In genomic region chr10:310371-310770, GRCh38 we compare ENCODE assay signal across 25 cellular contexts.
"Had no signal": no experiment of that assay in that cellular context is flagged by ENCODE, and none has a peak within 500 bp of the region (broad histone marks: within the 10 kb centered on the region; RNA-seq: fewer than 3 reads in every experiment).

No MANE protein-coding gene starts in this region.

- H3K4me3 Mint-ChIP-seq: activated CD4-positive, alpha-beta memory T cell treated with anti-CD3 and anti-CD28 coated beads, Interleukin-2, amount 10 ng/mL, durations not matched to agents 7 days and 5 days; activated CD4-positive, alpha-beta T cell treated with anti-CD3 and anti-CD28 coated beads, Interleukin-2, amount 10 ng/mL, durations not matched to agents 24 days and 14 days; activated CD8-positive, alpha-beta memory T cell treated with anti-CD3 and anti-CD28 coated beads, Interleukin-2, amount 10 ng/mL, durations not matched to agents 7 days and 5 days; natural killer cell; T-helper 1 cell treated with Interleukin-12 subunit alpha and Interleukin-12 subunit beta and Interleukin-4 antibody, amounts not matched to agents 30 μg/mL and 1 μg/mL, for 36 hours had no signal

- H3K36me3 Mint-ChIP-seq: activated CD8-positive, alpha-beta memory T cell treated with anti-CD3 and anti-CD28 coated beads, Interleukin-2, amount 10 ng/mL, durations not matched to agents 7 days and 5 days; natural killer cell had no signal

- H3K4me1 ChIP-seq: gastrocnemius medialis, upper lobe of right lung had no signal

- H3K27ac ChIP-seq: cardiac muscle cell, gastrocnemius medialis, left ventricle myocardium inferior, parathyroid adenoma, right lobe of liver, SJSA1, upper lobe of right lung had no signal

- H3K27me3 Mint-ChIP-seq: activated CD4-positive, alpha-beta memory T cell treated with anti-CD3 and anti-CD28 coated beads, Interleukin-2, amount 10 ng/mL, durations not matched to agents 7 days and 5 days; activated CD4-positive, alpha-beta T cell treated with anti-CD3 and anti-CD28 coated beads, Interleukin-2, amount 10 ng/mL, durations not matched to agents 24 days and 14 days had no signal

- FAIRE-seq: astrocyte, endothelial cell of umbilical vein had no signal

- H3K9me3 Mint-ChIP-seq: activated CD4-positive, alpha-beta memory T cell treated with anti-CD3 and anti-CD28 coated beads, Interleukin-2, amount 10 ng/mL, durations not matched to agents 7 days and 5 days; activated CD4-positive, alpha-beta T cell treated with anti-CD3 and anti-CD28 coated beads, Interleukin-2, amount 10 ng/mL, durations not matched to agents 24 days and 14 days; natural killer cell; T-helper 1 cell treated with Interleukin-12 subunit alpha and Interleukin-12 subunit beta and Interleukin-4 antibody, amounts not matched to agents 30 μg/mL and 1 μg/mL, for 36 hours had no signal

- H3K27me3 ChIP-seq: cardiac muscle cell, gastrocnemius medialis, right lobe of liver, SJSA1, upper lobe of right lung had no signal

- H3K4me3 ChIP-seq: cardiac muscle cell, gastrocnemius medialis, left ventricle myocardium inferior, right lobe of liver, SJSA1, skin epidermis, upper lobe of right lung had no signal

- DNase-seq: activated CD4-positive, alpha-beta memory T cell treated with anti-CD3 and anti-CD28 coated beads, Interleukin-2, amount 10 ng/mL, durations not matched to agents 7 days and 5 days; activated CD4-positive, alpha-beta T cell treated with anti-CD3 and anti-CD28 coated beads, Interleukin-2, amount 10 ng/mL, durations not matched to agents 24 days and 14 days; activated CD8-positive, alpha-beta memory T cell treated with anti-CD3 and anti-CD28 coated beads, Interleukin-2, amount 10 ng/mL, durations not matched to agents 7 days and 5 days; activated gamma-delta T cell; activated naive CD4-positive, alpha-beta T cell treated with anti-CD3 and anti-CD28 coated beads, Interleukin-2, amount 50 U/mL, for 16 hours; activated T-cell treated with anti-CD3 and anti-CD28 coated beads for 4 hours; effector memory CD4-positive, alpha-beta T cell; gastrocnemius medialis; hippocampal formation; left ventricle myocardium inferior; natural killer cell; right lobe of liver; stimulated activated CD4-positive, alpha-beta T cell treated with anti-CD3 and anti-CD28 coated beads, Interleukin-15, amount 100 ng/mL, for 24 hours; stimulated activated naive CD4-positive, alpha-beta T cell treated with Interleukin-2 at 50 U/mL for 16 hours; T1000; upper lobe of right lung had no signal

- H3K79me2 ChIP-seq: parathyroid adenoma had no signal

- H3K36me3 ChIP-seq: cardiac muscle cell, gastrocnemius medialis, right lobe of liver had no signal

- H3K27ac Mint-ChIP-seq: activated CD4-positive, alpha-beta memory T cell treated with anti-CD3 and anti-CD28 coated beads, Interleukin-2, amount 10 ng/mL, durations not matched to agents 7 days and 5 days; activated CD4-positive, alpha-beta T cell treated with anti-CD3 and anti-CD28 coated beads, Interleukin-2, amount 10 ng/mL, durations not matched to agents 24 days and 14 days; activated CD8-positive, alpha-beta memory T cell treated with anti-CD3 and anti-CD28 coated beads, Interleukin-2, amount 10 ng/mL, durations not matched to agents 7 days and 5 days; natural killer cell; T-helper 1 cell treated with Interleukin-12 subunit alpha and Interleukin-12 subunit beta and Interleukin-4 antibody, amounts not matched to agents 30 μg/mL and 1 μg/mL, for 36 hours had no signal

- ATAC-seq: activated CD4-positive, CD25-positive, alpha-beta regulatory T cell treated with anti-CD3 and anti-CD28 coated beads, Interleukin-2, amount 50 U/mL, for 24 hours; activated CD8-positive, alpha-beta memory T cell treated with anti-CD3 and anti-CD28 coated beads, Interleukin-2, amount 10 ng/mL, durations not matched to agents 7 days and 5 days; esophagus mucosa; gastrocnemius medialis; natural killer cell; right lobe of liver; upper lobe of right lung had no signal

- H3K9me3 ChIP-seq: gastrocnemius medialis, left ventricle myocardium inferior, right lobe of liver, SJSA1, upper lobe of right lung had no signal
